Comparison of ENCODE assay signal across 12 cellular contexts in genomic region chr5:119309290-119309818, GRCh38. TPM values are rescaled to one million over a fixed set of nuclear protein-coding genes. Genes with fewer than 3 reads are reported as not detected.
DNase-seq lines count a peak whose midpoint lies in the region; ATAC-seq lines count a peak whose summit lies in the region.
"Had no signal": no experiment of that assay in that cellular context is flagged by ENCODE, and none has a peak within 500 bp of the region (broad histone marks: within the 10 kb centered on the region; RNA-seq: fewer than 3 reads in every experiment).

No MANE protein-coding gene starts in this region.

- peak overlapping the region; percentile 68 to 93 (median 78) for H3K4me3 Mint-ChIP-seq in CD4-positive, alpha-beta memory T cell
- peak overlapping the region; percentile 63 to 89 (median 76) for H3K4me3 Mint-ChIP-seq in IgD-negative memory B cell
- H3K4me3 Mint-ChIP-seq: brain had no signal

- CTCF ChIA-PET in CD4-positive, alpha-beta memory T cell (lab: Charles Lee; ENCODE audit: partially characterized antibody): interaction anchor here (0.9 to 1.8 kb wide), 2 partner anchors 10 to 103 kb away, joined by 3 to 5 read pairs; no protein-coding TSS in a partner anchor

- peaks cover 70 to 97% (median 82%) of the 10 kb centered on the region in 4 donors for H3K4me1 Mint-ChIP-seq in CD4-positive, alpha-beta memory T cell
- peaks cover 57 to 78% (median 75%) of the 10 kb centered on the region in 3 donors for H3K4me1 Mint-ChIP-seq in IgD-negative memory B cell

- peaks cover 100% of the 10 kb centered on the region for H3K4me1 ChIP-seq in CD4-positive, alpha-beta memory T cell (ENCODE audit: insufficient read depth, low read length)
- peaks cover 70% of the 10 kb centered on the region for H3K4me1 ChIP-seq in effector memory CD4-positive, alpha-beta T cell (ENCODE audit: control insufficient read depth, insufficient read depth, low read length, poor library complexity, severe bottlenecking)
- H3K4me1 ChIP-seq: gastrocnemius medialis had no signal

- no peaks in the 10 kb centered on the region for H3K9me3 ChIP-seq in CD4-positive, alpha-beta memory T cell (ENCODE audit: control insufficient read depth in 1 of 2, low read length in 2 of 2)
- no peaks in the 10 kb centered on the region for H3K9me3 ChIP-seq in effector memory CD4-positive, alpha-beta T cell (ENCODE audit: control insufficient read depth, low read length)
- H3K9me3 ChIP-seq: gastrocnemius medialis had no signal

- H3K4me3 ChIP-seq in CD4-positive, alpha-beta memory T cell (ENCODE audit: low read length in 2 of 2): no peak overlapping the region
- H3K4me3 ChIP-seq in effector memory CD4-positive, alpha-beta T cell (ENCODE audit: insufficient read depth, low read depth, low read length, poor library complexity, severe bottlenecking): peak overlapping the region; percentile 1
- H3K4me3 ChIP-seq: gastrocnemius medialis had no signal

- H3K27me3 ChIP-seq in CD4-positive, alpha-beta memory T cell (ENCODE audit: insufficient read depth, low read length): no peaks in the 10 kb centered on the region
- H3K27me3 ChIP-seq in effector memory CD4-positive, alpha-beta T cell (replicated peaks; ENCODE audit: control insufficient read depth, insufficient read depth, low read length, poor library complexity, severe bottlenecking): no peaks in the 10 kb centered on the region
- H3K27me3 ChIP-seq: gastrocnemius medialis had no signal

- peak overlapping the region; percentile 94 to 99 (median 98) for H3K27ac Mint-ChIP-seq in CD4-positive, alpha-beta memory T cell
- H3K27ac Mint-ChIP-seq in IgD-negative memory B cell: peak overlapping the region; percentile 51 to 97 (median 83)
- H3K27ac Mint-ChIP-seq: brain had no signal

- H3K27ac ChIP-seq in CD4-positive, alpha-beta memory T cell (ENCODE audit: low read depth, low read length): peak overlapping the region; percentile 52
- peak overlapping the region; percentile 59 for H3K27ac ChIP-seq in effector memory CD4-positive, alpha-beta T cell (ENCODE audit: insufficient read depth, low read length, poor library complexity, severe bottlenecking)
- H3K27ac ChIP-seq: gastrocnemius medialis had no signal

- intact Hi-C loops in CD4-positive, alpha-beta memory T cell (cut with micrococcal nuclease): loop anchor here (1.0 to 10.0 kb wide), 8 partner anchors 9 to 321 kb away; partner anchors contain the start of genes DMXL1 and DTWD2

- POLR2A ChIA-PET in CD4-positive, alpha-beta memory T cell (lab: Charles Lee; ENCODE audit: partially characterized antibody): interaction anchor here (1.2 to 23.0 kb wide), 5 partner anchors 9 to 47 kb away, joined by 4 to 564 read pairs (median 66); partner anchors contain the start of gene TNFAIP8

- peaks cover 0 to 4% (median 0%) of the 10 kb centered on the region in 8 donors for H3K9me3 Mint-ChIP-seq in CD4-positive, alpha-beta memory T cell
- no peaks in the 10 kb centered on the region for H3K9me3 Mint-ChIP-seq in IgD-negative memory B cell
- H3K9me3 Mint-ChIP-seq: brain had no signal

- peak in 1 of 5 donors; percentile 41 for DNase-seq in CD4-positive, alpha-beta memory T cell
- DNase-seq in effector memory CD4-positive, alpha-beta T cell: no peak
- no peak for DNase-seq in NK-92 (lab: John Stamatoyannopoulos, UW; ENCODE audit: unreplicated experiment)
- no peak for DNase-seq in NCI-H524 treated with DMSO at 0.1 percent for 48 hours (lab: John Stamatoyannopoulos, UW)
- no peak for DNase-seq in cerebellar nuclear complex (lab: John Stamatoyannopoulos, UW)
- no peak for DNase-seq in iPS-NIHi11 (ENCODE audit: low spot score)
- DNase-seq: C1 segment of cervical spinal cord; gastrocnemius medialis; stimulated activated CD4-positive, alpha-beta T cell treated with anti-CD3 and anti-CD28 coated beads, Interleukin-1b, Interleukin-23, amount 100 ng/mL, for 48 hours had no signal

- H3K27me3 Mint-ChIP-seq in CD4-positive, alpha-beta memory T cell: no peaks in the 10 kb centered on the region
- H3K27me3 Mint-ChIP-seq in IgD-negative memory B cell: no peaks in the 10 kb centered on the region

- peak; percentile 15 for ATAC-seq in GM21390 (IDR thresholded peaks at IDR 0.05; ENCODE audit: unreplicated experiment)
- ATAC-seq: gastrocnemius medialis had no signal

- no peaks in the 10 kb centered on the region for H3K36me3 ChIP-seq in CD4-positive, alpha-beta memory T cell (ENCODE audit: insufficient read depth, low read length)
- no peaks in the 10 kb centered on the region for H3K36me3 ChIP-seq in effector memory CD4-positive, alpha-beta T cell (ENCODE audit: control insufficient read depth, insufficient read depth, low read length)
- H3K36me3 ChIP-seq: gastrocnemius medialis had no signal

- peaks cover 26 to 40% of the 10 kb centered on the region in 2 donors for H3K36me3 Mint-ChIP-seq in CD4-positive, alpha-beta memory T cell
- peaks cover 8% of the 10 kb centered on the region for H3K36me3 Mint-ChIP-seq in IgD-negative memory B cell
- H3K36me3 Mint-ChIP-seq: brain had no signal

RNA-seq across cellular contexts. Expression of gene TNFAIP8, which starts 46.5 kb away (rescaled TPM):
- total RNA-seq in CD4-positive, alpha-beta memory T cell: 100 to 1,000 TPM; 167 to 176 TPM
- polyA plus RNA-seq in CD4-positive, alpha-beta memory T cell: 100 to 1,000 TPM; 277 to 423 TPM
- 285 TPM for polyA plus RNA-seq in IgD-negative memory B cell
